24 cellular contexts compared by ENCODE assay signal in genomic region chr11:19661827-19662226, GRCh38.
"Had no signal": no experiment of that assay in that cellular context is flagged by ENCODE, and none has a peak within 500 bp of the region (broad histone marks: within the 10 kb centered on the region; RNA-seq: fewer than 3 reads in every experiment).

No MANE protein-coding gene starts in this region.

- H3K36me3 ChIP-seq: ovary, right lobe of liver, stomach, thoracic aorta, tibial artery, transverse colon, upper lobe of right lung, uterus had no signal

- H3K4me3 ChIP-seq: ovary, psoas muscle, right lobe of liver, skin epidermis, stomach, thoracic aorta, tibial artery, transverse colon, upper lobe of right lung, uterus had no signal

- H3K27ac ChIP-seq: ovary, parathyroid adenoma, psoas muscle, right lobe of liver, stomach, tibial artery, upper lobe of right lung, uterus had no signal

- H3K9ac ChIP-seq: parathyroid adenoma had no signal

- H3K4me1 ChIP-seq: parathyroid adenoma, right lobe of liver, uterus had no signal

- ATAC-seq: naive thymus-derived CD8-positive, alpha-beta T cell; natural killer cell treated with Interleukin-12 subunit alpha and Interleukin-12 subunit beta and Interleukin-15 and Interleukin-18, amount 100 ng/mL, for 72 hours; psoas muscle; right cardiac atrium; right lobe of liver; stimulated activated effector memory CD8-positive, alpha-beta T cell treated with anti-CD3 and anti-CD28 coated beads, Interleukin-12 subunit alpha, Interleukin-12 subunit beta, amount 100 ng/mL, for 72 hours; stimulated activated naive B cell treated with anti-CD40 and anti-IgM and Interleukin-4, amounts not matched to agents 10 μg/mL and 1 μg/mL and 100 μg/mL, for 72 hours; upper lobe of right lung had no signal

- H3K79me2 ChIP-seq: parathyroid adenoma had no signal

- DNase-seq: naive B cell; naive thymus-derived CD8-positive, alpha-beta T cell; nephron progenitor cell; occipital lobe; ovary; psoas muscle; right cardiac atrium; right lobe of liver; stimulated activated CD4-positive, alpha-beta T cell treated with anti-CD3 and anti-CD28 coated beads, Interleukin-15, amount 100 ng/mL, for 24 hours; stimulated activated CD4-positive, alpha-beta T cell treated with anti-CD3 and anti-CD28 coated beads, Interleukin-2, amount 100 ng/mL, for 24 hours; stimulated activated CD4-positive, alpha-beta T cell treated with anti-CD3 and anti-CD28 coated beads, Interleukin-2, amount 100 ng/mL, for 48 hours; stimulated activated CD4-positive, alpha-beta T cell treated with anti-CD3 and anti-CD28 coated beads, Interleukin-4, amount 100 ng/mL, for 24 hours; stimulated activated naive B cell treated with anti-CD40 and anti-IgM and Interleukin-4, amounts not matched to agents 10 μg/mL and 1 μg/mL and 100 μg/mL, for 72 hours; stimulated activated naive CD4-positive, alpha-beta T cell treated with Interleukin-2 at 50 U/mL for 16 hours; stomach; tibial artery; transverse colon; upper lobe of right lung; uterus had no signal

- H3K27me3 ChIP-seq: ovary, right lobe of liver, stomach, tibial artery, transverse colon, upper lobe of right lung, uterus had no signal

- H3K9me3 ChIP-seq: ovary, psoas muscle, right lobe of liver, stomach, thoracic aorta, tibial artery, transverse colon, upper lobe of right lung, uterus had no signal

- H2AFZ ChIP-seq: parathyroid adenoma had no signal
